ENCODE assay signal across 38 cellular contexts in genomic region chr19:56814656-56815055, GRCh38. TPM values are rescaled to one million over a fixed set of nuclear protein-coding genes. Genes with fewer than 3 reads are reported as not detected.
"Had no signal": no experiment of that assay in that cellular context is flagged by ENCODE, and none has a peak within 500 bp of the region (broad histone marks: within the 10 kb centered on the region; RNA-seq: fewer than 3 reads in every experiment).

No MANE protein-coding gene starts in this region.

- H3K36me3 ChIP-seq: brain microvascular endothelial cell, breast epithelium, cardiac muscle cell had no signal

- H3K4me3 ChIP-seq: adrenal gland, ascending aorta, body of pancreas, breast epithelium, cardiac muscle cell had no signal

- H3K9me3 ChIP-seq: adrenal gland, ascending aorta, body of pancreas, breast epithelium had no signal

- H3K27me3 ChIP-seq: adrenal gland, ascending aorta, body of pancreas, brain microvascular endothelial cell, breast epithelium, cardiac muscle cell had no signal

- H3K4me1 ChIP-seq: adrenal gland, ascending aorta, body of pancreas, breast epithelium had no signal

- ATAC-seq: activated naive CD4-positive, alpha-beta T cell treated with anti-CD3 and anti-CD28 coated beads, Interleukin-2, amount 50 U/mL, for 72 hours; activated naive CD8-positive, alpha-beta T cell treated with anti-CD3 and anti-CD28 coated beads, Interleukin-2, amount 50 U/mL, for 24 hours; activated T-cell treated with anti-CD3 and anti-CD28 coated beads, Interleukin-2, amount 50 U/mL, for 4 hours; activated T-cell treated with anti-CD3 and anti-CD28 coated beads, Interleukin-2, amount 50 U/mL, for 72 hours; activated T-helper 17 cell treated with anti-CD3 and anti-CD28 coated beads, Interleukin-2, amount 50 U/mL, for 72 hours; body of pancreas had no signal

- DNase-seq: activated effector memory CD4-positive, alpha-beta T cell treated with anti-CD3 and anti-CD28 coated beads, Interleukin-2, amount 50 U/mL, for 16 hours; activated effector memory CD4-positive, alpha-beta T cell treated with Interleukin-2 at 50 U/mL for 16 hours; activated gamma-delta T cell; activated gamma-delta T cell treated with Interleukin-2 at 50 U/mL for 16 hours; activated naive CD4-positive, alpha-beta T cell; activated naive CD4-positive, alpha-beta T cell treated with anti-CD3 and anti-CD28 coated beads for 36 hours; activated naive CD4-positive, alpha-beta T cell treated with anti-CD3 and anti-CD28 coated beads, Interleukin-2, amount 10 ng/mL, durations not matched to agents 7 days and 5 days; activated naive CD4-positive, alpha-beta T cell treated with anti-CD3 and anti-CD28 coated beads, Interleukin-2, amount 50 U/mL, for 16 hours; activated naive CD4-positive, alpha-beta T cell treated with Interleukin-2 at 50 U/mL for 16 hours; activated naive CD8-positive, alpha-beta T cell treated with anti-CD3 and anti-CD28 coated beads for 36 hours; activated naive CD8-positive, alpha-beta T cell treated with anti-CD3 and anti-CD28 coated beads, Interleukin-2, amount 10 ng/mL, durations not matched to agents 7 days and 5 days; activated naive CD8-positive, alpha-beta T cell treated with anti-CD3 and anti-CD28 coated beads, Interleukin-2, amount 50 U/mL, for 24 hours; activated T-cell treated with anti-CD3 and anti-CD28 coated beads, Interleukin-2, amount 50 U/mL, for 1 hour; activated T-cell treated with anti-CD3 and anti-CD28 coated beads, Interleukin-2, amount 50 U/mL, for 24 hours; activated T-cell treated with anti-CD3 and anti-CD28 coated beads, Interleukin-2, amount 50 U/mL, for 4 hours; activated T-cell treated with anti-CD3 and anti-CD28 coated beads, Interleukin-2, amount 50 U/mL, for 48 hours; activated T-cell treated with anti-CD3 and anti-CD28 coated beads, Interleukin-2, amount 50 U/mL, for 72 hours; adrenal gland; amniotic stem cell; amygdala; anterior cingulate cortex; aorta; body of pancreas; brain microvascular endothelial cell; caudate nucleus; central memory CD4-positive, alpha-beta T cell; cerebellar nuclear complex had no signal

- H3K27ac ChIP-seq: adrenal gland, ascending aorta, body of pancreas, brain microvascular endothelial cell, breast epithelium, cardiac muscle cell had no signal

- FAIRE-seq: astrocyte, bronchial epithelial cell had no signal

RNA-seq across cellular contexts. Expression of gene PEG3, which starts 25.9 kb away (rescaled TPM):
- total RNA-seq: activated naive CD4-positive, alpha-beta T cell treated with anti-CD3 and anti-CD28 coated beads for 36 hours; activated naive CD4-positive, alpha-beta T cell treated with anti-CD3 and anti-CD28 coated beads, Interleukin-2, amount 50 U/mL, for 72 hours; activated T-helper 1 cell treated with anti-CD3 and anti-CD28 coated beads, Interleukin-12 subunit alpha, Interleukin-12 subunit beta, Interleukin-2, Interleukin-4 antibody, amounts not matched to agents 30 ng/mL and 10 ng/mL and 1 ng/mL, durations not matched to agents 14 hours and 24 hours and 36 hours; activated T-helper 2 cell treated with anti-CD3 and anti-CD28 coated beads, Interferon-gamma antibody, Interleukin-2, Interleukin-4, amounts not matched to agents 10 μg/mL and 5 μg/mL and 100 μg/mL, durations not matched to agents 14 hours and 24 hours and 36 hours; astrocyte; cardiac muscle cell; chondrocyte had no signal
- polyA plus RNA-seq: cardiac muscle cell had no signal

RNA-seq across cellular contexts. Expression of gene ZIM2, which starts 25.9 kb away (rescaled TPM):
- total RNA-seq: activated naive CD4-positive, alpha-beta T cell treated with anti-CD3 and anti-CD28 coated beads for 36 hours; activated naive CD4-positive, alpha-beta T cell treated with anti-CD3 and anti-CD28 coated beads, Interleukin-2, amount 50 U/mL, for 72 hours; activated naive CD8-positive, alpha-beta T cell treated with anti-CD3 and anti-CD28 coated beads for 36 hours; activated naive CD8-positive, alpha-beta T cell treated with anti-CD3 and anti-CD28 coated beads, Interleukin-2, amount 10 ng/mL, durations not matched to agents 7 days and 5 days; activated T-cell treated with anti-CD3 and anti-CD28 coated beads, Interleukin-2, amount 50 U/mL, for 4 hours; activated T-cell treated with anti-CD3 and anti-CD28 coated beads, Interleukin-2, amount 50 U/mL, for 72 hours; activated T-helper 1 cell treated with anti-CD3 and anti-CD28 coated beads, Interleukin-12 subunit alpha, Interleukin-12 subunit beta, Interleukin-2, Interleukin-4 antibody, amounts not matched to agents 30 ng/mL and 10 ng/mL and 1 ng/mL, durations not matched to agents 14 hours and 24 hours and 36 hours; activated T-helper 17 cell treated with anti-CD3 and anti-CD28 coated beads, Interleukin-2, amount 50 U/mL, for 72 hours; activated T-helper 2 cell treated with anti-CD3 and anti-CD28 coated beads, Interferon-gamma antibody, Interleukin-2, Interleukin-4, amounts not matched to agents 10 μg/mL and 5 μg/mL and 100 μg/mL, durations not matched to agents 14 hours and 24 hours and 36 hours; ascending aorta; astrocyte; bronchial epithelial cell; cardiac muscle cell; cardiac septum; chondrocyte had no signal
- polyA plus RNA-seq: aorta, cardiac muscle cell had no signal
